ENCODE assay signal across 25 cellular contexts in the genomic region with DNA sequence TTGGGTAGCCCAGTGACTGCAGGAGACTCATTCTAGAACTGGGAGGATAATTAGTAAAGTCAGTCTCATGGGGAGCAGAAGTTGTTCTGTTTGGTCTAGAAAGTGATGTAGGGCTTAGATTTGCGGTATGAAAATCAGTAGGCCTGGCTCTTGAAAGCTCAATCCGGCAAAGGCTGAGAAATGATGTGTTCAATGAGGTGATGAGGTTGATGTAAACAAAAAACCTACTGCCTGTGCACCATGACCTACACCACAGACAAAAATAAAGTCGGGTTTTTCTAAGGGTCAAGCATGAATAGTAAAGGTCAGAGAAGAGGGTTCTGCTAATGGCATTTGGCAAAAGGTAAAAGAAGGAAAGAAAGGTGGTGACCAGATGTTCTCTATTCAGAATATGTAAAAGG.
DNase-seq lines count a peak whose midpoint lies in the region; ATAC-seq, FAIRE-seq and TF ChIP-seq lines count a peak whose summit lies in the region.
"Had no signal": no experiment of that assay in that cellular context is flagged by ENCODE, and none has a peak within 500 bp of the region (broad histone marks: within the 10 kb centered on the region; RNA-seq: fewer than 3 reads in every experiment).

No MANE protein-coding gene starts in this region.

- TF ChIP-seq POLR2A in H54 (IDR thresholded peaks at IDR 0.05; ENCODE audit: low read depth, low read length): no peak

- peak; percentile 53 for FAIRE-seq in H54 (lab: Jason Lieb, UNC)
- FAIRE-seq: H1, pancreas had no signal

- peaks cover 4% of the 10 kb centered on the region for H3K36me3 Mint-ChIP-seq in WTC11

- TF ChIP-seq CTCF in GM12865 (IDR thresholded peaks at IDR 0.05; ENCODE audit: insufficient read depth, low read depth, low read length, missing control alignments) (no peak), WTC11 (IDR thresholded peaks at IDR 0.05) (no peak), foreskin fibroblast (IDR thresholded peaks at IDR 0.05; ENCODE audit: low read depth, low read length) (no peak)

- H3K4me3 Mint-ChIP-seq in WTC11: no peak overlapping the region
- H3K4me3 Mint-ChIP-seq: activated T-helper 1 cell treated with anti-CD3 and anti-CD28 coated beads, Interleukin-12 subunit alpha, Interleukin-12 subunit beta, Interleukin-2, Interleukin-4 antibody, amounts not matched to agents 30 ng/mL and 10 ng/mL and 1 ng/mL, durations not matched to agents 14 hours and 24 hours and 36 hours; CD4-positive, alpha-beta T cell; IgD-negative memory B cell; T-helper 2 cell treated with Interferon-gamma antibody and Interleukin-4, amounts not matched to agents 5 μg/mL and 100 μg/mL, for 36 hours had no signal

- peaks cover 15% of the 10 kb centered on the region for H3K4me1 Mint-ChIP-seq in WTC11
- H3K4me1 Mint-ChIP-seq: IgD-negative memory B cell had no signal

- POLR2A ChIA-PET in WTC11 (lab: Charles Lee): no interaction called here

- CTCF ChIA-PET in WTC11 (lab: Charles Lee): interaction anchor here (1.6 kb wide), 1 partner anchor 117 kb away, joined by 7 read pairs; no protein-coding TSS in a partner anchor

- H3K27ac Mint-ChIP-seq in WTC11: peak overlapping the region; percentile 47
- H3K27ac Mint-ChIP-seq: activated T-helper 1 cell treated with anti-CD3 and anti-CD28 coated beads, Interleukin-12 subunit alpha, Interleukin-12 subunit beta, Interleukin-2, Interleukin-4 antibody, amounts not matched to agents 30 ng/mL and 10 ng/mL and 1 ng/mL, durations not matched to agents 14 hours and 24 hours and 36 hours; CD4-positive, alpha-beta T cell; IgD-negative memory B cell; T-helper 2 cell treated with Interferon-gamma antibody and Interleukin-4, amounts not matched to agents 5 μg/mL and 100 μg/mL, for 36 hours had no signal

- peaks cover 7% of the 10 kb centered on the region; the same call in 1 of the 2 replicates for H3K9me3 Mint-ChIP-seq in WTC11
- H3K9me3 Mint-ChIP-seq: activated T-helper 1 cell treated with anti-CD3 and anti-CD28 coated beads, Interleukin-12 subunit alpha, Interleukin-12 subunit beta, Interleukin-2, Interleukin-4 antibody, amounts not matched to agents 30 ng/mL and 10 ng/mL and 1 ng/mL, durations not matched to agents 14 hours and 24 hours and 36 hours had no signal

- DNase-seq in GM12865 (ENCODE audit: low read depth) (peak; percentile 13), H54 (ENCODE audit: insufficient read length, low spot score) (no peak), WTC11 (ENCODE audit: low spot score) (no peak), foreskin fibroblast (peak; percentile 80)
- DNase-seq in central memory CD4-positive, alpha-beta T cell: no peak
- no peak for DNase-seq in activated CD4-positive, alpha-beta T cell treated with anti-CD3 and anti-CD28 coated beads for 1 hour
- DNase-seq: CD4-positive, alpha-beta T cell; DMS153; effector memory CD4-positive, alpha-beta T cell; heart left ventricle; islet precursor cell; NCI-H1694; NCI-H748 treated with DMSO at 0.1 percent for 48 hours; pancreas; right lobe of liver; SJCRH30; stimulated activated CD4-positive, alpha-beta T cell treated with anti-CD3 and anti-CD28 coated beads, Interleukin-15, amount 100 ng/mL, for 24 hours; thyroid gland had no signal

- ATAC-seq in WTC11 (no peak; the same call in 1 of the 2 replicates), GM21360 (IDR thresholded peaks at IDR 0.05; ENCODE audit: unreplicated experiment) (no peak), HG03135 (IDR thresholded peaks at IDR 0.05; ENCODE audit: unreplicated experiment) (no peak)
- ATAC-seq: heart left ventricle, pancreas, right lobe of liver had no signal

- no peaks in the 10 kb centered on the region for H3K27me3 Mint-ChIP-seq in WTC11 (ENCODE audit: low read depth)
- H3K27me3 Mint-ChIP-seq: CD4-positive, alpha-beta T cell; IgD-negative memory B cell had no signal

- H3K4me3 ChIP-seq in GM12865 (ENCODE audit: low read depth, low read length) (no peak overlapping the region), foreskin fibroblast (ENCODE audit: low read depth in 1 of 2, low read length in 2 of 2) (no peak overlapping the region)
- H3K4me3 ChIP-seq: heart left ventricle, lung, pancreas, right lobe of liver, SJCRH30, thyroid gland had no signal

TF ChIP-seq in WTC11, 78 proteins besides CTCF, POLR2A, EP300 and RAD21 (continues in another document):
- TF ChIP-seq TEAD1 (CRISPR knock-in tag; IDR thresholded peaks at IDR 0.05) (no peak), IRF2 (CRISPR knock-in tag; IDR thresholded peaks at IDR 0.05; ENCODE audit: borderline replicate concordance, low read depth) (no peak), SOX15 (CRISPR knock-in tag; IDR thresholded peaks at IDR 0.05) (no peak), NFE2L1 (CRISPR knock-in tag; IDR thresholded peaks at IDR 0.05) (no peak), ATF1 (CRISPR knock-in tag; IDR thresholded peaks at IDR 0.05) (no peak), NR1H2 (CRISPR knock-in tag; IDR thresholded peaks at IDR 0.05) (no peak), ZNF219 (CRISPR knock-in tag; IDR thresholded peaks at IDR 0.05; ENCODE audit: borderline replicate concordance) (no peak)
- TF ChIP-seq, protein P1, sequence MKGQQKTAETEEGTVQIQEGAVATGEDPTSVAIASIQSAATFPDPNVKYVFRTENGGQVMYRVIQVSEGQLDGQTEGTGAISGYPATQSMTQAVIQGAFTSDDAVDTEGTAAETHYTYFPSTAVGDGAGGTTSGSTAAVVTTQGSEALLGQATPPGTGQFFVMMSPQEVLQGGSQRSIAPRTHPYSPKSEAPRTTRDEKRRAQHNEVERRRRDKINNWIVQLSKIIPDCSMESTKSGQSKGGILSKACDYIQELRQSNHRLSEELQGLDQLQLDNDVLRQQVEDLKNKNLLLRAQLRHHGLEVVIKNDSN (CRISPR knock-in tag; IDR thresholded peaks at IDR 0.05): no peak
- TF ChIP-seq, protein P2, sequence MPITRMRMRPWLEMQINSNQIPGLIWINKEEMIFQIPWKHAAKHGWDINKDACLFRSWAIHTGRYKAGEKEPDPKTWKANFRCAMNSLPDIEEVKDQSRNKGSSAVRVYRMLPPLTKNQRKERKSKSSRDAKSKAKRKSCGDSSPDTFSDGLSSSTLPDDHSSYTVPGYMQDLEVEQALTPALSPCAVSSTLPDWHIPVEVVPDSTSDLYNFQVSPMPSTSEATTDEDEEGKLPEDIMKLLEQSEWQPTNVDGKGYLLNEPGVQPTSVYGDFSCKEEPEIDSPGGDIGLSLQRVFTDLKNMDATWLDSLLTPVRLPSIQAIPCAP (CRISPR knock-in tag; IDR thresholded peaks at IDR 0.05): no peak
- TF ChIP-seq, protein P3, sequence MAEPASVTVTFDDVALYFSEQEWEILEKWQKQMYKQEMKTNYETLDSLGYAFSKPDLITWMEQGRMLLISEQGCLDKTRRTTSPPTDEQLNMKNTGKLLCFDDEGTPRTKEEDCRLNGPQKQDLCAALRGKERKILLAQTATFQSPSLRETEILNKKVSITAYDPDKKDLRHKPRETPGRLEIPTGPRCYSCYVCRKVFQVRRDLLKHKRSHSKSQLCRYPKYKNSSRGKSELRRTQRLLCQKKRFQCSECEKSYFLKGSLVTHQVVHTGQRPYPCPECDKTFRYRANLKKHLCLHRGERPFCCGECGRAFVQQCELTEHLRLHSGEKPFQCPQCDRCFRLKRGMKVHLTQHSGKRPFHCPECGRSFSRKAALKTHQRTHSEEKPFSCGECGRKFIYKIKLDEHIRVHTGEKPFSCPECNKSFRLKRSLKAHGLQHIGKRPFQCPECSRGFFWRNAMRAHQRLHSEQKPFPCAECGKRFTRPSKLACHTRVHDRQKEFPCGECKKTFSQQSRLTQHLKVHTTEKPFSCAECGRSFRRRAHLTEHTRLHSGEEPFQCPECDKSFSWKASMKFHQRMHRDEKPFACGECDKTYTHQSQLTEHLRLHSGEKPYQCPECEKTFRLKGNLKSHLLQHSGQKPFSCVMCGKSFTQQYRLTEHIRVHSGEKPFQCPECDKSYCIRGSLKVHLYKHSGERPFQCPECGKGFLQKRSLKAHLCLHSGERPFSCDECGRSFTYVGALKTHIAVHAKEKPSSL (CRISPR knock-in tag; conservative IDR thresholded peaks at IDR 0.05): no peak
- TF ChIP-seq, protein P4, sequence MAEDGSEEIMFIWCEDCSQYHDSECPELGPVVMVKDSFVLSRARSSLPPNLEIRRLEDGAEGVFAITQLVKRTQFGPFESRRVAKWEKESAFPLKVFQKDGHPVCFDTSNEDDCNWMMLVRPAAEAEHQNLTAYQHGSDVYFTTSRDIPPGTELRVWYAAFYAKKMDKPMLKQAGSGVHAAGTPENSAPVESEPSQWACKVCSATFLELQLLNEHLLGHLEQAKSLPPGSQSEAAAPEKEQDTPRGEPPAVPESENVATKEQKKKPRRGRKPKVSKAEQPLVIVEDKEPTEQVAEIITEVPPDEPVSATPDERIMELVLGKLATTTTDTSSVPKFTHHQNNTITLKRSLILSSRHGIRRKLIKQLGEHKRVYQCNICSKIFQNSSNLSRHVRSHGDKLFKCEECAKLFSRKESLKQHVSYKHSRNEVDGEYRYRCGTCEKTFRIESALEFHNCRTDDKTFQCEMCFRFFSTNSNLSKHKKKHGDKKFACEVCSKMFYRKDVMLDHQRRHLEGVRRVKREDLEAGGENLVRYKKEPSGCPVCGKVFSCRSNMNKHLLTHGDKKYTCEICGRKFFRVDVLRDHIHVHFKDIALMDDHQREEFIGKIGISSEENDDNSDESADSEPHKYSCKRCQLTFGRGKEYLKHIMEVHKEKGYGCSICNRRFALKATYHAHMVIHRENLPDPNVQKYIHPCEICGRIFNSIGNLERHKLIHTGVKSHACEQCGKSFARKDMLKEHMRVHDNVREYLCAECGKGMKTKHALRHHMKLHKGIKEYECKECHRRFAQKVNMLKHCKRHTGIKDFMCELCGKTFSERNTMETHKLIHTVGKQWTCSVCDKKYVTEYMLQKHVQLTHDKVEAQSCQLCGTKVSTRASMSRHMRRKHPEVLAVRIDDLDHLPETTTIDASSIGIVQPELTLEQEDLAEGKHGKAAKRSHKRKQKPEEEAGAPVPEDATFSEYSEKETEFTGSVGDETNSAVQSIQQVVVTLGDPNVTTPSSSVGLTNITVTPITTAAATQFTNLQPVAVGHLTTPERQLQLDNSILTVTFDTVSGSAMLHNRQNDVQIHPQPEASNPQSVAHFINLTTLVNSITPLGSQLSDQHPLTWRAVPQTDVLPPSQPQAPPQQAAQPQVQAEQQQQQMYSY (CRISPR knock-in tag; IDR thresholded peaks at IDR 0.05): no peak
- TF ChIP-seq, protein P5, sequence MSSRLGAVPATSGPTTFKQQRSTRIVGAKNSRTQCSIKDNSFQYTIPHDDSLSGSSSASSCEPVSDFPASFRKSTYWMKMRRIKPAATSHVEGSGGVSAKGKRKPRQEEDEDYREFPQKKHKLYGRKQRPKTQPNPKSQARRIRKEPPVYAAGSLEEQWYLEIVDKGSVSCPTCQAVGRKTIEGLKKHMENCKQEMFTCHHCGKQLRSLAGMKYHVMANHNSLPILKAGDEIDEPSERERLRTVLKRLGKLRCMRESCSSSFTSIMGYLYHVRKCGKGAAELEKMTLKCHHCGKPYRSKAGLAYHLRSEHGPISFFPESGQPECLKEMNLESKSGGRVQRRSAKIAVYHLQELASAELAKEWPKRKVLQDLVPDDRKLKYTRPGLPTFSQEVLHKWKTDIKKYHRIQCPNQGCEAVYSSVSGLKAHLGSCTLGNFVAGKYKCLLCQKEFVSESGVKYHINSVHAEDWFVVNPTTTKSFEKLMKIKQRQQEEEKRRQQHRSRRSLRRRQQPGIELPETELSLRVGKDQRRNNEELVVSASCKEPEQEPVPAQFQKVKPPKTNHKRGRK (CRISPR knock-in tag; IDR thresholded peaks at IDR 0.05; ENCODE audit: borderline replicate concordance): no peak

Comparison
In these comparisons a context has a peak if more than half of its experiments do, and no peak if none do; other contexts are left out.
1. DNase-seq: peak in GM12865 (single experiment) and foreskin fibroblast (2 of 2); none in H54 (single experiment), WTC11 (single experiment), central memory CD4-positive, alpha-beta T cell (single experiment) and activated CD4-positive, alpha-beta T cell treated with anti-CD3 and anti-CD28 coated beads for 1 hour (single experiment).